Comparison of ENCODE assay signal across 10 cellular contexts in the genomic region with DNA sequence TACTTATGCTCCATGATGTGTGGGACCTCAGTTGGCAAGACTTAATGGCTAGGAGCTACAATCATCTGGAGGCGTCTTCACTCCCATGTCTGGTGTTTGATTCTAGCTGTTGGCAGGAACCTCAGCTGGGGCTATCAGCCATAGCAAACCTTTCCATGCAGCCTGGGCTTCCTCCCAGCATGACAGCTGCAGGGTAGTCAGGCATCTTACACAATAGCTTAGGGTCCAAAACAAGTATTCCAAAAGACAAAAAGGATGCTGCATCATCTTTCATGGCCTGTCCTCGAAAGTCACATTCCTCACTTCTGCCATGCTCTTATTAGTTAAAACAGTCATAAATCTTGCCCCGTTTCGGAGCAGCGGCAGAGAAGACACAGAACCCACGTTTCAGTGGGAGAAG.
A peak's percentile ranks its signal among the peaks of the same experiment; 100 is the strongest.
DNase-seq lines count a peak whose midpoint lies in the region; ATAC-seq and TF ChIP-seq lines count a peak whose summit lies in the region.
"Had no signal": no experiment of that assay in that cellular context is flagged by ENCODE, and none has a peak within 500 bp of the region (broad histone marks: within the 10 kb centered on the region; RNA-seq: fewer than 3 reads in every experiment).

No MANE protein-coding gene starts in this region.

- peaks cover 12 to 89% (median 76%) of the 10 kb centered on the region in 9 donors for H3K4me1 ChIP-seq in heart right ventricle

- H3K27me3 ChIP-seq in heart right ventricle, result no peaks in the 10 kb centered on the region
- H3K27me3 ChIP-seq: neural progenitor cell had no signal

- peak overlapping the region; percentile 90 for H3K27ac Mint-ChIP-seq in T-helper 2 cell treated with Interferon-gamma antibody and Interleukin-4, amounts not matched to agents 5 μg/mL and 100 μg/mL, for 36 hours
- peak overlapping the region; percentile 96 for H3K27ac Mint-ChIP-seq in activated CD4-positive, alpha-beta memory T cell treated with anti-CD3 and anti-CD28 coated beads for 36 hours
- H3K27ac Mint-ChIP-seq in stimulated activated effector memory CD8-positive, alpha-beta T cell treated with anti-CD3 and anti-CD28 coated beads, Interleukin-12 subunit alpha, Interleukin-12 subunit beta, amount 100 ng/mL, for 72 hours, result peak overlapping the region; percentile 98
- H3K27ac Mint-ChIP-seq: neural progenitor cell had no signal

- no peak for TF ChIP-seq CTCF in heart right ventricle (IDR thresholded peaks at IDR 0.05)

- intact Hi-C loops in activated CD4-positive, alpha-beta memory T cell treated with anti-CD3 and anti-CD28 coated beads for 36 hours (cut with micrococcal nuclease), result loop anchor here (1.0 to 5.0 kb wide), 5 partner anchors 15 to 113 kb away; no protein-coding TSS in a partner anchor
- intact Hi-C loops in heart right ventricle (cut with DNase I), result loop anchor here in 6 of 10 donors (5.0 kb wide), 3 partner anchors 33 to 92 kb away; a partner anchor contains a TSS

- H3K27me3 Mint-ChIP-seq in T-helper 2 cell treated with Interferon-gamma antibody and Interleukin-4, amounts not matched to agents 5 μg/mL and 100 μg/mL, for 36 hours (ENCODE audit: low read depth), result no peaks in the 10 kb centered on the region
- H3K27me3 Mint-ChIP-seq in activated CD4-positive, alpha-beta memory T cell treated with anti-CD3 and anti-CD28 coated beads for 36 hours, result no peaks in the 10 kb centered on the region

- peaks cover 87% of the 10 kb centered on the region for H3K4me1 Mint-ChIP-seq in T-helper 2 cell treated with Interferon-gamma antibody and Interleukin-4, amounts not matched to agents 5 μg/mL and 100 μg/mL, for 36 hours (ENCODE audit: low read depth)
- peaks cover 96% of the 10 kb centered on the region for H3K4me1 Mint-ChIP-seq in activated CD4-positive, alpha-beta memory T cell treated with anti-CD3 and anti-CD28 coated beads for 36 hours (ENCODE audit: low read depth)
- peaks cover 90% of the 10 kb centered on the region for H3K4me1 Mint-ChIP-seq in stimulated activated effector memory CD8-positive, alpha-beta T cell treated with anti-CD3 and anti-CD28 coated beads, Interleukin-12 subunit alpha, Interleukin-12 subunit beta, amount 100 ng/mL, for 72 hours

- peaks cover 7% of the 10 kb centered on the region for H3K9me3 Mint-ChIP-seq in T-helper 2 cell treated with Interferon-gamma antibody and Interleukin-4, amounts not matched to agents 5 μg/mL and 100 μg/mL, for 36 hours
- peaks cover 6% of the 10 kb centered on the region for H3K9me3 Mint-ChIP-seq in activated CD4-positive, alpha-beta memory T cell treated with anti-CD3 and anti-CD28 coated beads for 36 hours
- peaks cover 3% of the 10 kb centered on the region for H3K9me3 Mint-ChIP-seq in stimulated activated effector memory CD8-positive, alpha-beta T cell treated with anti-CD3 and anti-CD28 coated beads, Interleukin-12 subunit alpha, Interleukin-12 subunit beta, amount 100 ng/mL, for 72 hours
- H3K9me3 Mint-ChIP-seq: neural progenitor cell had no signal

- no peaks in the 10 kb centered on the region for H3K36me3 ChIP-seq in heart right ventricle
- H3K36me3 ChIP-seq: neural progenitor cell had no signal

- peak overlapping the region; percentile 55 for H3K4me3 Mint-ChIP-seq in T-helper 2 cell treated with Interferon-gamma antibody and Interleukin-4, amounts not matched to agents 5 μg/mL and 100 μg/mL, for 36 hours
- peak overlapping the region; percentile 11 for H3K4me3 Mint-ChIP-seq in activated CD4-positive, alpha-beta memory T cell treated with anti-CD3 and anti-CD28 coated beads for 36 hours
- peak overlapping the region; percentile 58 for H3K4me3 Mint-ChIP-seq in stimulated activated effector memory CD8-positive, alpha-beta T cell treated with anti-CD3 and anti-CD28 coated beads, Interleukin-12 subunit alpha, Interleukin-12 subunit beta, amount 100 ng/mL, for 72 hours
- H3K4me3 Mint-ChIP-seq: neural progenitor cell had no signal

- 45 to 48% methylated on average over 6 of the region's 6 CpGs for WGBS in heart right ventricle, 2 donors

- peaks cover 51% of the 10 kb centered on the region for H3K36me3 Mint-ChIP-seq in T-helper 2 cell treated with Interferon-gamma antibody and Interleukin-4, amounts not matched to agents 5 μg/mL and 100 μg/mL, for 36 hours (ENCODE audit: low read depth)
- H3K36me3 Mint-ChIP-seq in activated CD4-positive, alpha-beta memory T cell treated with anti-CD3 and anti-CD28 coated beads for 36 hours, result peaks cover 9% of the 10 kb centered on the region
- peaks cover 69% of the 10 kb centered on the region for H3K36me3 Mint-ChIP-seq in stimulated activated effector memory CD8-positive, alpha-beta T cell treated with anti-CD3 and anti-CD28 coated beads, Interleukin-12 subunit alpha, Interleukin-12 subunit beta, amount 100 ng/mL, for 72 hours
- H3K36me3 Mint-ChIP-seq: neural progenitor cell had no signal

- H3K27ac ChIP-seq in heart right ventricle, result peak overlapping the region in 8 of 10 donors; percentile 10 to 86 (median 58)
- H3K27ac ChIP-seq: A549, neural progenitor cell had no signal

- CTCF ChIA-PET in activated CD4-positive, alpha-beta memory T cell treated with anti-CD3 and anti-CD28 coated beads for 36 hours (lab: Charles Lee), result interaction anchor here (2.1 kb wide), 1 partner anchor 39 kb away, joined by 11 read pairs; no protein-coding TSS in a partner anchor

- no peaks in the 10 kb centered on the region for H3K9me3 ChIP-seq in heart right ventricle
- H3K9me3 ChIP-seq: A549 had no signal

- H3K4me3 ChIP-seq in heart right ventricle, result no peak overlapping the region
- H3K4me3 ChIP-seq: A549, neural progenitor cell had no signal

- DNase-seq in T-helper 2 cell treated with Interferon-gamma antibody and Interleukin-4, amounts not matched to agents 5 μg/mL and 100 μg/mL, for 36 hours (ENCODE audit: low spot score), result no peak
- DNase-seq in T-helper 2 cell (no peak), heart right ventricle (peak; percentile 36 to 38), NCI-H2107 treated with DMSO at 0.1 percent for 48 hours (lab: John Stamatoyannopoulos, UW; ENCODE audit: unreplicated experiment) (no peak), DMS 273 treated with DMSO at 0.1 percent for 48 hours (lab: John Stamatoyannopoulos, UW) (no peak)
- no peak for DNase-seq in activated CD4-positive, alpha-beta memory T cell treated with anti-CD3 and anti-CD28 coated beads for 36 hours
- DNase-seq in stimulated activated effector memory CD8-positive, alpha-beta T cell treated with anti-CD3 and anti-CD28 coated beads, Interleukin-12 subunit alpha, Interleukin-12 subunit beta, amount 100 ng/mL, for 72 hours (ENCODE audit: low spot score in 2 of 2), result no peak

- ATAC-seq in heart right ventricle (peak in 6 of 8 donors; percentile 37 to 62 (median 44)), HG03097 (IDR thresholded peaks at IDR 0.05; ENCODE audit: low FRiP score, unreplicated experiment) (no peak)
- ATAC-seq in stimulated activated effector memory CD8-positive, alpha-beta T cell treated with anti-CD3 and anti-CD28 coated beads, Interleukin-12 subunit alpha, Interleukin-12 subunit beta, amount 100 ng/mL, for 72 hours, result no peak

- POLR2A ChIA-PET in activated CD4-positive, alpha-beta memory T cell treated with anti-CD3 and anti-CD28 coated beads for 36 hours (lab: Charles Lee), result interaction anchor here (1.6 to 1.9 kb wide), 2 partner anchors 28 to 119 kb away, joined by 4 to 5 read pairs; no protein-coding TSS in a partner anchor

Comparison
In these comparisons a context has a peak if more than half of its experiments do, and no peak if none do; other contexts are left out.
1. DNase-seq: peak in heart right ventricle (2 of 2); none in T-helper 2 cell treated with Interferon-gamma antibody and Interleukin-4, amounts not matched to agents 5 μg/mL and 100 μg/mL, for 36 hours (single experiment), T-helper 2 cell (0 of 5), activated CD4-positive, alpha-beta memory T cell treated with anti-CD3 and anti-CD28 coated beads for 36 hours (single experiment), stimulated activated effector memory CD8-positive, alpha-beta T cell treated with anti-CD3 and anti-CD28 coated beads, Interleukin-12 subunit alpha, Interleukin-12 subunit beta, amount 100 ng/mL, for 72 hours (0 of 2), NCI-H2107 treated with DMSO at 0.1 percent for 48 hours (single experiment) and DMS 273 treated with DMSO at 0.1 percent for 48 hours (single experiment).
2. ATAC-seq: peak in heart right ventricle (6 of 8); none in stimulated activated effector memory CD8-positive, alpha-beta T cell treated with anti-CD3 and anti-CD28 coated beads, Interleukin-12 subunit alpha, Interleukin-12 subunit beta, amount 100 ng/mL, for 72 hours (single experiment) and HG03097 (single experiment).
3. Peak in every context shown above with its lines, with median percentiles within 50 percentile points of each other: H3K27ac Mint-ChIP-seq and H3K4me3 Mint-ChIP-seq.